In the genomic region with DNA sequence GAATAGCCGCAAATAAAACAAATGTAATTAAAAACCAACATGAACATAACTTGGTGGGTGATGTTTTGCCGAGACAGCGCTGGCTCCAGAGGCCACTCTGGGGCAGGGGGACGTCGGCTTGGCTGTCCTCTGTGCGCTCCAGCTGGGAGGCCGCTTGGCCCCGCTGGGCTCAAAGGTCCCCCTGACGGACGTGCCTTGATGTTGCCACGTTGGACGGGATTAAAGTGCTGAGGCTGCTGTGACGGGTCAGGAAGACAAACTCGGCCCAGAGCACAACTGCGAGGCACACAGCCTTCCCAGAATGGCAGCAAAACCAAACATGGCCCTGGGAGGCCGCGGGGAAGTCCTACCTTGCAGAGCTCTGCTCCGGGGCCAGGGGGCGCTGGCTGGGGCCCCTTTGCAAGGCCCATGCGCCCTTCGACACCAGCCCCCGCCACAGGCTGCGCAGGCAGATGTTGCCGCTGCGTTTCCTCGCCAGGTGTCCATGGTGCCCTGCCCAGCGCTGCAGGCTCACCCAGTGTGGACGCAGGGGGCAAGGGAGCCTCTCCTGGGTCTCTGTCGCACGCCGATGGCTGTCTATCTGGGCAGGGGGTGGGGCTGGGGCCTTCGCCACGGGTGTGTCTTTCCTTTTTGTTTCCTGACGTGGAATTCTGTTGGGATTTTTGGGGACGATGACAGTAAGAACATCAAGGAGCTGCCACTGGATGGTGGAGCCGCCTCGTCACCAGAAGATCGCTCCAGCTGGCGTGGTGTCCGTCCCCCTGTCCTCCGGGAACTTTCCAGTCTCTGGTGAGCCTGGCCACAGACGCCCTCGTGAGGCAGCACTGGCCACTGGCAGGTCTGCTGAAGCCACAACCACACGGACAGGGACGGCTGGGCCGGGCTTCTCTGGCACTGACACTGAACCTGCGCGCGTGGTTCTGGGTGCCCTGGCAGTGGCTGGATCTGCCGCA, we compare ENCODE assay signal across 8 cellular contexts.
DNase-seq lines count a peak whose midpoint lies in the region; ATAC-seq and TF ChIP-seq lines count a peak whose summit lies in the region.

No MANE protein-coding gene starts in this region.

- no peak overlapping the region for H3K27ac Mint-ChIP-seq in CD8-positive, alpha-beta T cell

- no peaks in the 10 kb centered on the region for H3K9me3 ChIP-seq in CD8-positive, alpha-beta T cell (ENCODE audit: low read length)
- no peaks in the 10 kb centered on the region for H3K9me3 ChIP-seq in neuronal stem cell (replicated peaks in 1 of 2; ENCODE audit: control insufficient read depth in 2 of 2, insufficient read depth in 1 of 2, low read depth in 1 of 2, low read length in 2 of 2)

- peak overlapping the region; percentile 64 for H4K91ac ChIP-seq in neuronal stem cell (ENCODE audit: low read depth, low read length, poor library complexity)

- peak overlapping the region; percentile 58 for H2BK5ac ChIP-seq in neuronal stem cell (ENCODE audit: low read length)

- H3K27me3 ChIP-seq in CD8-positive, alpha-beta T cell (ENCODE audit: insufficient read depth, low read length) = no peaks in the 10 kb centered on the region
- H3K27me3 ChIP-seq in neuronal stem cell (ENCODE audit: control insufficient read depth in 3 of 3, insufficient read depth in 3 of 3, low read depth in 1 of 3, low read length in 3 of 3) = peaks cover 0 to 7% (median 7%) of the 10 kb centered on the region in 3 experiments

- H2AK5ac ChIP-seq in neuronal stem cell (ENCODE audit: low read depth, low read length) = no peak overlapping the region

- no peaks in the 10 kb centered on the region for H3K36me3 ChIP-seq in CD8-positive, alpha-beta T cell (ENCODE audit: insufficient read depth, low read length)
- no peaks in the 10 kb centered on the region for H3K36me3 ChIP-seq in neuronal stem cell (replicated peaks in 1 of 2; ENCODE audit: control insufficient read depth in 2 of 2, insufficient read depth in 2 of 2, low read length in 2 of 2)

- peaks cover 8% of the 10 kb centered on the region for H3K79me1 ChIP-seq in neuronal stem cell (ENCODE audit: low read depth, low read length)

- no CpG with 5 or more reads among the region's 50 CpGs for WGBS in neuronal stem cell (ENCODE audit: extremely low coverage in 2 of 2, insufficient read length in 2 of 2, insufficient replicate concordance in 1 of 2), 2 donors

- peak overlapping the region; percentile 89 for H3K4me2 ChIP-seq in neuronal stem cell (ENCODE audit: insufficient read depth, low read length, poor library complexity, severe bottlenecking)

- H4K8ac ChIP-seq in neuronal stem cell (ENCODE audit: low read depth, low read length) = no peak overlapping the region

- TF ChIP-seq CTCF in CD8-positive, alpha-beta T cell (IDR thresholded peaks at IDR 0.05) = no peak

- H3K4me3 Mint-ChIP-seq in CD8-positive, alpha-beta T cell = peak overlapping the region; percentile 43
- H3K4me3 Mint-ChIP-seq in activated T-cell treated with anti-CD3 and anti-CD28 coated beads, Interleukin-2, amount 50 U/mL, for 4 hours = peak overlapping the region; percentile 37

- peak overlapping the region; percentile 42 for H2BK15ac ChIP-seq in neuronal stem cell (ENCODE audit: low read length)

- intact Hi-C loops in CD8-positive, alpha-beta T cell (cut with DNase I, micrococcal nuclease) = no loop called here

- POLR2A ChIA-PET in CD8-positive, alpha-beta T cell (lab: Charles Lee) = no interaction called here

- H3K14ac ChIP-seq in neuronal stem cell (ENCODE audit: low read length) = no peak overlapping the region

- H2BK120ac ChIP-seq in neuronal stem cell (ENCODE audit: low read depth, low read length) = no peak overlapping the region

- H3K4me1 Mint-ChIP-seq in CD8-positive, alpha-beta T cell (ENCODE audit: low read depth) = peaks cover 3% of the 10 kb centered on the region
- H3K4me1 Mint-ChIP-seq in activated T-cell treated with anti-CD3 and anti-CD28 coated beads, Interleukin-2, amount 50 U/mL, for 4 hours (ENCODE audit: low read depth) = no peaks in the 10 kb centered on the region

- no peaks in the 10 kb centered on the region for H3K9me3 Mint-ChIP-seq in CD8-positive, alpha-beta T cell
- H3K9me3 Mint-ChIP-seq in activated T-cell treated with anti-CD3 and anti-CD28 coated beads, Interleukin-2, amount 50 U/mL, for 4 hours = no peaks in the 10 kb centered on the region

- H3K23ac ChIP-seq in neuronal stem cell (ENCODE audit: low read depth, low read length, poor library complexity) = peak overlapping the region; percentile 4

- CTCF ChIA-PET in CD8-positive, alpha-beta T cell (lab: Charles Lee) = no interaction called here

- no peak overlapping the region for H3K4ac ChIP-seq in neuronal stem cell (ENCODE audit: low read length)

- H3K4me3 ChIP-seq in CD8-positive, alpha-beta T cell (ENCODE audit: low read depth, low read length) = no peak overlapping the region
- peak overlapping the region in 1 of 2 donors; percentile 75 for H3K4me3 ChIP-seq in neuronal stem cell (ENCODE audit: low read length in 2 of 2)

- H3K18ac ChIP-seq in neuronal stem cell (ENCODE audit: low read length) = peak overlapping the region; percentile 92

- DNase-seq in CD8-positive, alpha-beta T cell = peak in 1 of 7 experiments; percentile 47
- DNase-seq in HT-29 (ENCODE audit: low spot score) (peak; percentile 77), globus pallidus (ENCODE audit: low spot score) (peak; percentile 73), neuronal stem cell (ENCODE audit: low spot score) (peak; percentile 57), SKM-1 treated with dmso at 0.1 percent for 144 hours (lab: John Stamatoyannopoulos, UW; ENCODE audit: unreplicated experiment) (no peak)
- no peak for DNase-seq in activated T-cell treated with anti-CD3 and anti-CD28 coated beads, Interleukin-2, amount 50 U/mL, for 4 hours

- no peak overlapping the region for H2BK12ac ChIP-seq in neuronal stem cell (ENCODE audit: low read length)

- peaks cover 5% of the 10 kb centered on the region for H3K4me1 ChIP-seq in CD8-positive, alpha-beta T cell (ENCODE audit: insufficient read depth, low read length)
- peaks cover 6 to 8% of the 10 kb centered on the region in 2 donors for H3K4me1 ChIP-seq in neuronal stem cell (ENCODE audit: control insufficient read depth in 2 of 2, insufficient read depth in 1 of 2, low read depth in 1 of 2, low read length in 2 of 2)

- peaks cover 14% of the 10 kb centered on the region for H3K27me3 Mint-ChIP-seq in CD8-positive, alpha-beta T cell (ENCODE audit: low read depth)
- H3K27me3 Mint-ChIP-seq in activated T-cell treated with anti-CD3 and anti-CD28 coated beads, Interleukin-2, amount 50 U/mL, for 4 hours (ENCODE audit: low read depth) = peaks cover 17% of the 10 kb centered on the region

- H3K27ac ChIP-seq in CD8-positive, alpha-beta T cell (ENCODE audit: low read depth, low read length) = no peak overlapping the region
- H3K27ac ChIP-seq in neuronal stem cell (replicated peaks; ENCODE audit: low read length) = no peak overlapping the region

- H3K36me3 Mint-ChIP-seq in CD8-positive, alpha-beta T cell = no peaks in the 10 kb centered on the region
- H3K36me3 Mint-ChIP-seq in activated T-cell treated with anti-CD3 and anti-CD28 coated beads, Interleukin-2, amount 50 U/mL, for 4 hours (ENCODE audit: insufficient read depth) = no peaks in the 10 kb centered on the region

- peak overlapping the region; percentile 84 for H2AFZ ChIP-seq in neuronal stem cell (ENCODE audit: low read length)

- H3K9ac ChIP-seq in neuronal stem cell (ENCODE audit: low read depth, low read length, poor library complexity) = peak overlapping the region; percentile 73

- ATAC-seq in CD8-positive, alpha-beta T cell = no peak
- peak; percentile 41 to 42 for ATAC-seq in activated T-cell treated with anti-CD3 and anti-CD28 coated beads, Interleukin-2, amount 50 U/mL, for 4 hours
- ATAC-seq in HG03097 (IDR thresholded peaks at IDR 0.05; ENCODE audit: low FRiP score, unreplicated experiment) = no peak
- no peak for ATAC-seq in GM21528 (IDR thresholded peaks at IDR 0.05; ENCODE audit: low FRiP score, unreplicated experiment)

Comparison
In these comparisons a context has a peak if more than half of its experiments do, and no peak if none do; other contexts are left out.
1. ATAC-seq: peak in activated T-cell treated with anti-CD3 and anti-CD28 coated beads, Interleukin-2, amount 50 U/mL, for 4 hours (2 of 2); none in CD8-positive, alpha-beta T cell (single experiment), HG03097 (single experiment) and GM21528 (single experiment).
2. DNase-seq: peak in HT-29 (single experiment), globus pallidus (single experiment) and neuronal stem cell (single experiment); none in activated T-cell treated with anti-CD3 and anti-CD28 coated beads, Interleukin-2, amount 50 U/mL, for 4 hours (single experiment) and SKM-1 treated with dmso at 0.1 percent for 144 hours (single experiment).